Comparison of ENCODE assay signal across 25 cellular contexts in genomic region chr4:54482529-54482961, GRCh38.
DNase-seq lines count a peak whose midpoint lies in the region; ATAC-seq, FAIRE-seq and TF ChIP-seq lines count a peak whose summit lies in the region.
"Had no signal": no experiment of that assay in that cellular context is flagged by ENCODE, and none has a peak within 500 bp of the region (broad histone marks: within the 10 kb centered on the region; RNA-seq: fewer than 3 reads in every experiment).

No MANE protein-coding gene starts in this region.

- no peaks in the 10 kb centered on the region for H3K27me3 ChIP-seq in MG63
- no peaks in the 10 kb centered on the region for H3K27me3 ChIP-seq in K562 (ENCODE audit: control insufficient read depth in 2 of 2, insufficient read depth in 2 of 2, low read length in 2 of 2)
- no peaks in the 10 kb centered on the region for H3K27me3 ChIP-seq in neural progenitor cell
- no peaks in the 10 kb centered on the region for H3K27me3 ChIP-seq in gastrocnemius medialis
- H3K27me3 ChIP-seq: testis had no signal

- no peaks in the 10 kb centered on the region for H3K79me2 ChIP-seq in K562 (ENCODE audit: control insufficient read depth, insufficient read depth, low read length)
- H3K79me2 ChIP-seq in neural progenitor cell (ENCODE audit: low read depth), result no peaks in the 10 kb centered on the region

- in situ Hi-C loops in K562 (cut with MboI) (no loop called here), gastrocnemius medialis (cut with MboI; ENCODE audit: low sequenced_read_pairs in 4 of 4) (no loop called here)

- H3K4me1 ChIP-seq in K562 (replicated peaks in 1 of 2; ENCODE audit: control insufficient read depth in 2 of 2, insufficient read depth in 2 of 2, low read length in 2 of 2) (peaks cover 2 to 6% of the 10 kb centered on the region in 2 experiments; a peak in 3 of 5 replicates), neural progenitor cell (no peaks in the 10 kb centered on the region), gastrocnemius medialis (no peaks in the 10 kb centered on the region)
- H3K4me1 ChIP-seq: testis had no signal

- no peaks in the 10 kb centered on the region for H3K4me1 Mint-ChIP-seq in progenitor cell of endocrine pancreas (ENCODE audit: low read depth)
- no peaks in the 10 kb centered on the region for H3K4me1 Mint-ChIP-seq in neural progenitor cell
- H3K4me1 Mint-ChIP-seq: activated CD4-positive, alpha-beta T cell treated with anti-CD3 and anti-CD28 coated beads for 36 hours; CD14-positive monocyte; endodermal cell; neural crest cell had no signal

- H3K27me3 Mint-ChIP-seq in progenitor cell of endocrine pancreas (no peaks in the 10 kb centered on the region), neural progenitor cell (ENCODE audit: insufficient read depth, low read depth) (peaks cover 2% of the 10 kb centered on the region)
- H3K27me3 Mint-ChIP-seq: activated CD4-positive, alpha-beta T cell treated with anti-CD3 and anti-CD28 coated beads for 36 hours had no signal

- DNase-seq in DMS53 (lab: John Stamatoyannopoulos, UW) (peak; percentile 23), DMS53 treated with DMSO at 0.1 percent for 48 hours (lab: John Stamatoyannopoulos, UW; ENCODE audit: unreplicated experiment) (no peak), MG63 (peak; percentile 43), K562 (ENCODE audit: extremely low read depth in 1 of 4, low spot score in 3 of 4) (peak; percentile 28 to 72 (median 48)), progenitor cell of endocrine pancreas (ENCODE audit: low spot score, unreplicated experiment) (no peak), Right ventricle myocardium superior (no peak), neural progenitor cell (ENCODE audit: low spot score) (no peak), gastrocnemius medialis (no peak)
- DNase-seq: activated CD4-positive, alpha-beta T cell treated with anti-CD3 and anti-CD28 coated beads for 36 hours; activated effector memory CD4-positive, alpha-beta T cell treated with anti-CD3 and anti-CD28 coated beads, Interleukin-2, amount 50 U/mL, for 16 hours; amniotic stem cell; DND-41; endodermal cell; HCEC 1CT; hypothalamus; kidney glomerular epithelial cell; midbrain; NCI-H1092 treated with DMSO at 0.1 percent for 48 hours; NCI-H526 treated with DMSO at 0.1 percent for 48 hours; stimulated activated CD4-positive, alpha-beta T cell treated with anti-CD3 and anti-CD28 coated beads, Interleukin-12 subunit alpha, Interleukin-12 subunit beta, amount 100 ng/mL, for 4 hours; testis had no signal

- no peaks in the 10 kb centered on the region for H4K20me1 ChIP-seq in K562 (replicated peaks; ENCODE audit: control insufficient read depth, insufficient read depth, low read length)
- no peaks in the 10 kb centered on the region for H4K20me1 ChIP-seq in neural progenitor cell (ENCODE audit: low read depth)

- POLR2A ChIA-PET in K562 (lab: Yijun Ruan, JAX), result interaction anchor here (0.6 to 0.9 kb wide), 2 partner anchors 12 to 447 kb away, joined by 3 read pairs; no protein-coding TSS in a partner anchor

- WGBS in K562 (ENCODE audit: insufficient coverage, low coverage, missing lambda C conversion rate), result 13% methylated on average over 4 of the region's 4 CpGs

- peak overlapping the region; percentile 76 for H3K27ac Mint-ChIP-seq in progenitor cell of endocrine pancreas
- no peak overlapping the region for H3K27ac Mint-ChIP-seq in neural progenitor cell
- H3K27ac Mint-ChIP-seq: activated CD4-positive, alpha-beta T cell treated with anti-CD3 and anti-CD28 coated beads for 36 hours; endodermal cell had no signal

- TF ChIP-seq RAD21 in K562 (CRISPR knock-in tag; conservative IDR thresholded peaks at IDR 0.05 in 1 of 2, IDR thresholded peaks at IDR 0.05 in 1 of 2), result no peak

- no peaks in the 10 kb centered on the region for H3F3A ChIP-seq in neural progenitor cell (ENCODE audit: low read depth)

- TF ChIP-seq CTCF in K562 (IDR thresholded peaks at IDR 0.05 in 2 of 3, conservative IDR thresholded peaks at IDR 0.05 in 1 of 3; ENCODE audit: insufficient read depth in 2 of 3, low read depth in 1 of 3, low read length in 3 of 3), result no peak
- TF ChIP-seq CTCF in progenitor cell of endocrine pancreas (IDR thresholded peaks at IDR 0.05; ENCODE audit: unreplicated experiment), result no peak
- TF ChIP-seq CTCF in neural progenitor cell (IDR thresholded peaks at IDR 0.05), result no peak
- TF ChIP-seq CTCF in gastrocnemius medialis (IDR thresholded peaks at IDR 0.05 in 4 of 5, conservative IDR thresholded peaks at IDR 0.05 in 1 of 5), result no peak

- H3K4me3 ChIP-seq in MG63, result no peak overlapping the region
- H3K4me3 ChIP-seq in K562, result no peak overlapping the region
- no peak overlapping the region for H3K4me3 ChIP-seq in neural progenitor cell
- H3K4me3 ChIP-seq in gastrocnemius medialis, result no peak overlapping the region
- H3K4me3 ChIP-seq: testis had no signal

- BruUV-seq in K562 (replicated peaks; lab: Mats Ljungman, UMichigan), result no TSS peak

- no peak for TF ChIP-seq EP300 in K562 (IDR thresholded peaks at IDR 0.05; ENCODE audit: low read length)

- H2AFZ ChIP-seq in K562 (ENCODE audit: low read depth, low read length) (no peak overlapping the region), neural progenitor cell (replicated peaks) (no peak overlapping the region)

- ATAC-seq in K562 (peak; percentile 89), Right ventricle myocardium superior (ENCODE audit: poor library complexity) (no peak), gastrocnemius medialis (no peak)
- ATAC-seq: activated CD4-positive, alpha-beta T cell treated with anti-CD3 and anti-CD28 coated beads for 36 hours had no signal

- H3K9me3 Mint-ChIP-seq in progenitor cell of endocrine pancreas (ENCODE audit: low read depth) (peaks cover 13% of the 10 kb centered on the region), neural progenitor cell (peaks cover 5% of the 10 kb centered on the region)

- H3K4me3 Mint-ChIP-seq in progenitor cell of endocrine pancreas (ENCODE audit: low read depth), result no peak overlapping the region
- no peak overlapping the region for H3K4me3 Mint-ChIP-seq in neural progenitor cell
- H3K4me3 Mint-ChIP-seq: activated CD4-positive, alpha-beta T cell treated with anti-CD3 and anti-CD28 coated beads for 36 hours; CD14-positive monocyte; endodermal cell; neural crest cell had no signal

- H3K27ac ChIP-seq in K562 (ENCODE audit: extremely low read depth, low read depth, low read length), result no peak overlapping the region
- no peak overlapping the region for H3K27ac ChIP-seq in neural progenitor cell
- no peak overlapping the region for H3K27ac ChIP-seq in gastrocnemius medialis
- H3K27ac ChIP-seq: KMS-11, testis had no signal

- peak; percentile 86 for FAIRE-seq in K562 (lab: Jason Lieb, UNC)
- FAIRE-seq: A204.1 had no signal

- H3K4me2 ChIP-seq in K562 (ENCODE audit: insufficient read depth, low read length) (no peak overlapping the region; the same call in 1 of the 2 replicates), neural progenitor cell (no peak overlapping the region)
- H3K4me2 ChIP-seq: KMS-11 had no signal

- TF ChIP-seq POLR2A in K562 (conservative IDR thresholded peaks at IDR 0.05), result no peak
- no peak for TF ChIP-seq POLR2A in gastrocnemius medialis (IDR thresholded peaks at IDR 0.05)

- no peaks in the 10 kb centered on the region for H3K9me1 ChIP-seq in K562 (ENCODE audit: control insufficient read depth, insufficient read depth, low read length)

- H3K9ac ChIP-seq in K562 (ENCODE audit: insufficient read depth in 1 of 2, low read depth in 2 of 2, low read length in 2 of 2), result no peak overlapping the region
- no peak overlapping the region for H3K9ac ChIP-seq in neural progenitor cell
- H3K9ac ChIP-seq: KMS-11 had no signal

- H3K36me3 Mint-ChIP-seq in progenitor cell of endocrine pancreas (ENCODE audit: insufficient read depth), result peaks cover 1% of the 10 kb centered on the region
- H3K36me3 Mint-ChIP-seq in neural progenitor cell, result no peaks in the 10 kb centered on the region
- H3K36me3 Mint-ChIP-seq: CD14-positive monocyte had no signal

- intact Hi-C loops in K562 (cut with micrococcal nuclease) (no loop called here), Right ventricle myocardium superior (cut with DNase I) (no loop called here), gastrocnemius medialis (cut with DNase I; ENCODE audit: low total_unique reads) (no loop called here)

- H3K9me3 ChIP-seq in MG63, result peaks cover 2% of the 10 kb centered on the region; the same call in 1 of the 2 replicates
- H3K9me3 ChIP-seq in K562 (replicated peaks; ENCODE audit: control insufficient read depth, insufficient read depth, low read depth, low read length), result no peaks in the 10 kb centered on the region
- H3K9me3 ChIP-seq in neural progenitor cell (ENCODE audit: low read depth), result no peaks in the 10 kb centered on the region
- H3K9me3 ChIP-seq in gastrocnemius medialis, result no peaks in the 10 kb centered on the region
- H3K9me3 ChIP-seq: testis had no signal

- H3K36me3 ChIP-seq in MG63, result no peaks in the 10 kb centered on the region
- no peaks in the 10 kb centered on the region for H3K36me3 ChIP-seq in K562 (ENCODE audit: control insufficient read depth, insufficient read depth, low read length)
- H3K36me3 ChIP-seq in neural progenitor cell, result no peaks in the 10 kb centered on the region
- H3K36me3 ChIP-seq in gastrocnemius medialis, result no peaks in the 10 kb centered on the region

- CTCF ChIA-PET in K562 (lab: Yijun Ruan, JAX; ENCODE audit: low intra/inter-chr PET ratio), result no interaction called here

TF ChIP-seq in K562, 482 proteins besides CTCF, POLR2A, EP300 and RAD21 (continues in another document):
- TF ChIP-seq MAFG (tag; conservative IDR thresholded peaks at IDR 0.05) (peak; percentile 53; the same call in 1 of the 2 replicates), HSF4 (CRISPR knock-in tag; IDR thresholded peaks at IDR 0.05; ENCODE audit: borderline replicate concordance) (no peak), DPF2 (IDR thresholded peaks at IDR 0.05) (peak; percentile 52), ETV1 (tag; conservative IDR thresholded peaks at IDR 0.05; ENCODE audit: low read depth) (no peak), TAF7 (tag; IDR thresholded peaks at IDR 0.05) (no peak), POU5F1 (IDR thresholded peaks at IDR 0.05; ENCODE audit: borderline replicate concordance, low read depth, low read length, partially characterized antibody) (no peak), ZNF143 (CRISPR knock-in tag; IDR thresholded peaks at IDR 0.05) (no peak), ZFX (CRISPR knock-in tag; IDR thresholded peaks at IDR 0.05) (no peak), TAL1 (IDR thresholded peaks at IDR 0.05) (0 out of 2 replicates have a peak, but pooled peaks have one; percentile 14)

Comparison
In these comparisons a context has a peak if more than half of its experiments do, and no peak if none do; other contexts are left out.
1. DNase-seq: peak in DMS53 (single experiment), MG63 (single experiment) and K562 (4 of 4); none in DMS53 treated with DMSO at 0.1 percent for 48 hours (single experiment), progenitor cell of endocrine pancreas (single experiment), Right ventricle myocardium superior (single experiment), neural progenitor cell (single experiment) and gastrocnemius medialis (0 of 2).